Comparison of ENCODE assay signal across 9 cellular contexts in the genomic region with DNA sequence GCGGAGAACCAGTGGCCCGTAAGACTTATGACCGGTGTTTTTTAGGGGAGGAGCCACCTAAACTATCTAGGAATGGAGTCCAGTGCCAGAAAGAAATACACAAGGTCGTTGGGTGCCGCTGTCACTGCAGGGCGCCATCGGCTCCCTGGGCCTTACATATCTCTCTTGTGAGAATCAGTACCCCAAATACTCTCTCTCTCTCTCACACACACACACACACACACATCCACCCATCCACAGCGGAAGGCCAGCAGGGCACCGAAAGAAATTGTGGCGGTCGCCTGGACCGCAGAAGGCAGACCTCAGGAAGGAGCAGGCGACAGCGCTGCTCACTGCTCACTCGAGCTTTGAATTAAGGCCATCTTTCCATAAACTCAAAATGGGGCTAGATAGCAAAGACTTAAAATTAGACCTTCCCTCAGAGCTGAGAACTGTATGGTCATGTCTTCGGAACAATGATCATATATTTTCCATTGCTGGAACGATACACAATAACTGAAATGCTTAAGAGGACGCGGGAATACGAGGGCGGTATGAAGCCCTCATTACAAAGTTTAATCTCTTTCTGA. TPM values are rescaled to one million over a fixed set of nuclear protein-coding genes. Genes with fewer than 3 reads are reported as not detected.
DNase-seq lines count a peak whose midpoint lies in the region; ATAC-seq lines count a peak whose summit lies in the region.
"Had no signal": no experiment of that assay in that cellular context is flagged by ENCODE, and none has a peak within 500 bp of the region (broad histone marks: within the 10 kb centered on the region; RNA-seq: fewer than 3 reads in every experiment).

No MANE protein-coding gene starts in this region.

- intact Hi-C loops in activated CD4-positive, alpha-beta T cell treated with anti-CD3 and anti-CD28 coated beads, Interleukin-2, amount 10 ng/mL, durations not matched to agents 24 days and 14 days (cut with micrococcal nuclease), result loop anchor here (1.0 kb wide), 1 partner anchor 10 kb away; a partner anchor contains a TSS

- peak in 1 of 3 donors; percentile 20 for DNase-seq in CD4-positive, CD25-positive, alpha-beta regulatory T cell
- DNase-seq in activated CD4-positive, alpha-beta T cell treated with anti-CD3 and anti-CD28 coated beads, Interleukin-2, amount 10 ng/mL, durations not matched to agents 24 days and 14 days, result peak; percentile 72
- DNase-seq in memory B cell (ENCODE audit: low spot score in 2 of 2), result peak in 1 of 2 donors; percentile 41
- DNase-seq in ACHN, result no peak
- no peak for DNase-seq in superior temporal gyrus (ENCODE audit: extremely low spot score)
- DNase-seq in stimulated activated CD4-positive, alpha-beta T cell treated with anti-CD3 and anti-CD28 coated beads, Interleukin-4, amount 100 ng/mL, for 1 hour, result no peak
- DNase-seq in Kasumi-1 (lab: John Stamatoyannopoulos, UW), result no peak

- in situ Hi-C loops in ACHN (cut with HindIII; ENCODE audit: low pct_ligation_motif_present, low pct_unique_long_range_greater_than_20kb, low sequenced_read_pairs), result no loop called here

- H3K4me3 ChIP-seq in CD4-positive, CD25-positive, alpha-beta regulatory T cell (ENCODE audit: low read depth, low read length), result peak overlapping the region; percentile 49

- no peak for ATAC-seq in CD4-positive, CD25-positive, alpha-beta regulatory T cell (ENCODE audit: low read depth in 2 of 2)
- ATAC-seq in GM21576 (IDR thresholded peaks at IDR 0.05; ENCODE audit: unreplicated experiment) (peak; percentile 65), memory B cell (ENCODE audit: low read depth) (peak; percentile 16)

- no peak overlapping the region for H3K27ac ChIP-seq in CD4-positive, CD25-positive, alpha-beta regulatory T cell (ENCODE audit: insufficient read depth, low read length, poor library complexity, severe bottlenecking)
- H3K27ac ChIP-seq: thyroid gland had no signal

- H3K9me3 Mint-ChIP-seq in CD4-positive, CD25-positive, alpha-beta regulatory T cell, result peaks cover 0 to 10% (median 0%) of the 10 kb centered on the region in 7 donors
- H3K9me3 Mint-ChIP-seq in activated CD4-positive, alpha-beta T cell treated with anti-CD3 and anti-CD28 coated beads, Interleukin-2, amount 10 ng/mL, durations not matched to agents 24 days and 14 days, result no peaks in the 10 kb centered on the region
- no peaks in the 10 kb centered on the region for H3K9me3 Mint-ChIP-seq in memory B cell

- peaks cover 39% of the 10 kb centered on the region for H3K27me3 ChIP-seq in CD4-positive, CD25-positive, alpha-beta regulatory T cell (ENCODE audit: control insufficient read depth, insufficient read depth, low read length)
- H3K27me3 ChIP-seq: thyroid gland had no signal

- H3K36me3 ChIP-seq in CD4-positive, CD25-positive, alpha-beta regulatory T cell (ENCODE audit: control insufficient read depth, insufficient read depth, low read length), result peaks cover 8% of the 10 kb centered on the region

- peaks cover 4 to 37% (median 27%) of the 10 kb centered on the region in 4 donors for H3K4me1 Mint-ChIP-seq in CD4-positive, CD25-positive, alpha-beta regulatory T cell
- H3K4me1 Mint-ChIP-seq in activated CD4-positive, alpha-beta T cell treated with anti-CD3 and anti-CD28 coated beads, Interleukin-2, amount 10 ng/mL, durations not matched to agents 24 days and 14 days, result peaks cover 20% of the 10 kb centered on the region
- H3K4me1 Mint-ChIP-seq in memory B cell, result peaks cover 10% of the 10 kb centered on the region

- peaks cover 81% of the 10 kb centered on the region for H3K27me3 Mint-ChIP-seq in CD4-positive, CD25-positive, alpha-beta regulatory T cell
- peaks cover 70% of the 10 kb centered on the region for H3K27me3 Mint-ChIP-seq in activated CD4-positive, alpha-beta T cell treated with anti-CD3 and anti-CD28 coated beads, Interleukin-2, amount 10 ng/mL, durations not matched to agents 24 days and 14 days
- H3K27me3 Mint-ChIP-seq in memory B cell, result peaks cover 33% of the 10 kb centered on the region

- peak overlapping the region in 2 of 3 donors; percentile 57 to 76 for H3K27ac Mint-ChIP-seq in CD4-positive, CD25-positive, alpha-beta regulatory T cell
- peak overlapping the region; percentile 43 for H3K27ac Mint-ChIP-seq in activated CD4-positive, alpha-beta T cell treated with anti-CD3 and anti-CD28 coated beads, Interleukin-2, amount 10 ng/mL, durations not matched to agents 24 days and 14 days
- peak overlapping the region; percentile 62 for H3K27ac Mint-ChIP-seq in memory B cell

- peaks cover 20% of the 10 kb centered on the region for H3K36me3 Mint-ChIP-seq in CD4-positive, CD25-positive, alpha-beta regulatory T cell
- peaks cover 49% of the 10 kb centered on the region for H3K36me3 Mint-ChIP-seq in activated CD4-positive, alpha-beta T cell treated with anti-CD3 and anti-CD28 coated beads, Interleukin-2, amount 10 ng/mL, durations not matched to agents 24 days and 14 days (ENCODE audit: low read depth)
- H3K36me3 Mint-ChIP-seq in memory B cell, result peaks cover 7% of the 10 kb centered on the region

- no peaks in the 10 kb centered on the region for H3K9me3 ChIP-seq in CD4-positive, CD25-positive, alpha-beta regulatory T cell (ENCODE audit: control insufficient read depth in 2 of 2, low read length in 2 of 2)
- H3K9me3 ChIP-seq: thyroid gland had no signal

- H3K4me3 Mint-ChIP-seq in CD4-positive, CD25-positive, alpha-beta regulatory T cell, result peak overlapping the region; percentile 62 to 93 (median 81)
- peak overlapping the region; percentile 74 for H3K4me3 Mint-ChIP-seq in activated CD4-positive, alpha-beta T cell treated with anti-CD3 and anti-CD28 coated beads, Interleukin-2, amount 10 ng/mL, durations not matched to agents 24 days and 14 days
- peak overlapping the region; percentile 70 for H3K4me3 Mint-ChIP-seq in memory B cell

- peaks cover 32% of the 10 kb centered on the region for H3K4me1 ChIP-seq in CD4-positive, CD25-positive, alpha-beta regulatory T cell (ENCODE audit: control insufficient read depth, insufficient read depth, low read length, poor library complexity, severe bottlenecking)
- H3K4me1 ChIP-seq: thyroid gland had no signal

RNA-seq across cellular contexts. Expression of a gene that starts 10.3 kb away (rescaled TPM):
- 398 TPM for total RNA-seq in CD4-positive, CD25-positive, alpha-beta regulatory T cell
- polyA plus RNA-seq in CD4-positive, CD25-positive, alpha-beta regulatory T cell, result 10 to 100 TPM; 11.4 to 22.6 (median 13.4) TPM
- 13.2 and 14.1 TPM in 2 replicates for total RNA-seq in activated CD4-positive, alpha-beta T cell treated with anti-CD3 and anti-CD28 coated beads, Interleukin-2, amount 10 ng/mL, durations not matched to agents 24 days and 14 days

Comparison
In these comparisons a context has a peak if more than half of its experiments do, and no peak if none do; other contexts are left out.
1. ATAC-seq: peak in GM21576 (single experiment) and memory B cell (single experiment); none in CD4-positive, CD25-positive, alpha-beta regulatory T cell (0 of 2).
2. RNA of a gene that starts 10.3 kb away (total RNA-seq): 398 TPM in CD4-positive, CD25-positive, alpha-beta regulatory T cell (single experiment); 13.2 to 14.1 TPM in activated CD4-positive, alpha-beta T cell treated with anti-CD3 and anti-CD28 coated beads, Interleukin-2, amount 10 ng/mL, durations not matched to agents 24 days and 14 days; every median in the first group is over 10 times any median in the second.
3. Peak in every context shown above with its lines, with median percentiles within 50 percentile points of each other: H3K27ac Mint-ChIP-seq and H3K4me3 Mint-ChIP-seq.